23 cellular contexts compared by ENCODE assay signal in genomic region chr7:158443014-158443687, GRCh38.
"Had no signal": no experiment of that assay in that cellular context is flagged by ENCODE, and none has a peak within 500 bp of the region (broad histone marks: within the 10 kb centered on the region; RNA-seq: fewer than 3 reads in every experiment).

No MANE protein-coding gene starts in this region.

- DNase-seq: activated CD4-positive, alpha-beta T cell treated with anti-CD3 and anti-CD28 coated beads for 4 hours; activated CD4-positive, alpha-beta T cell treated with anti-CD3 and anti-CD28 coated beads, Interleukin-2, amount 50 U/mL, for 4 hours; activated CD8-positive, alpha-beta memory T cell treated with anti-CD3 and anti-CD28 coated beads for 24 hours; activated effector memory CD4-positive, alpha-beta T cell treated with Interleukin-2 at 50 U/mL for 16 hours; activated naive CD4-positive, alpha-beta T cell treated with anti-CD3 and anti-CD28 coated beads for 36 hours; activated naive CD8-positive, alpha-beta T cell treated with anti-CD3 and anti-CD28 coated beads, Interleukin-2, amount 10 ng/mL, durations not matched to agents 7 days and 5 days; cerebellar nuclear complex; cortex of kidney; foreskin fibroblast; heart left ventricle; hypothalamus; naive thymus-derived CD8-positive, alpha-beta T cell; right lobe of liver; stimulated activated CD4-positive, alpha-beta T cell treated with anti-CD3 and anti-CD28 coated beads, Interleukin-2, amount 100 ng/mL, for 48 hours; stimulated activated naive CD8-positive, alpha-beta T cell treated with anti-CD3 and anti-CD28 coated beads, Interleukin-15, Interleukin-2, amounts not matched to agents 100 U/mL and 50 U/mL, for 24 hours; uterus had no signal

- H3K36me3 ChIP-seq: ascending aorta, cardiac muscle cell, heart left ventricle, right lobe of liver, thoracic aorta, uterus had no signal

- H3K4me3 Mint-ChIP-seq: activated naive CD4-positive, alpha-beta T cell treated with anti-CD3 and anti-CD28 coated beads for 36 hours; activated naive CD8-positive, alpha-beta T cell treated with anti-CD3 and anti-CD28 coated beads, Interleukin-2, amount 10 ng/mL, durations not matched to agents 7 days and 5 days; brain; memory B cell; naive thymus-derived CD8-positive, alpha-beta T cell; neural crest cell; T-helper 2 cell treated with Interferon-gamma antibody and Interleukin-4, amounts not matched to agents 5 μg/mL and 100 μg/mL, for 36 hours had no signal

- H3K27me3 Mint-ChIP-seq: activated naive CD8-positive, alpha-beta T cell treated with anti-CD3 and anti-CD28 coated beads, Interleukin-2, amount 10 ng/mL, durations not matched to agents 7 days and 5 days; brain had no signal

- H3K9me3 ChIP-seq: ascending aorta, heart left ventricle, right lobe of liver, thoracic aorta, uterus had no signal

- H3K4me1 Mint-ChIP-seq: activated naive CD8-positive, alpha-beta T cell treated with anti-CD3 and anti-CD28 coated beads, Interleukin-2, amount 10 ng/mL, durations not matched to agents 7 days and 5 days; naive thymus-derived CD8-positive, alpha-beta T cell; neural crest cell had no signal

- H3K4me3 ChIP-seq: ascending aorta, cardiac muscle cell, heart left ventricle, right lobe of liver, thoracic aorta, uterus had no signal

- H3K27ac ChIP-seq: ascending aorta, cardiac muscle cell, heart left ventricle, right lobe of liver, thoracic aorta, uterus had no signal

- H3K27me3 ChIP-seq: ascending aorta, cardiac muscle cell, right lobe of liver, uterus had no signal

- H3K27ac Mint-ChIP-seq: activated naive CD4-positive, alpha-beta T cell treated with anti-CD3 and anti-CD28 coated beads for 36 hours; activated naive CD8-positive, alpha-beta T cell treated with anti-CD3 and anti-CD28 coated beads, Interleukin-2, amount 10 ng/mL, durations not matched to agents 7 days and 5 days; memory B cell; naive thymus-derived CD8-positive, alpha-beta T cell; T-helper 2 cell treated with Interferon-gamma antibody and Interleukin-4, amounts not matched to agents 5 μg/mL and 100 μg/mL, for 36 hours had no signal

- H3K36me3 Mint-ChIP-seq: activated naive CD8-positive, alpha-beta T cell treated with anti-CD3 and anti-CD28 coated beads, Interleukin-2, amount 10 ng/mL, durations not matched to agents 7 days and 5 days; memory B cell; naive thymus-derived CD8-positive, alpha-beta T cell had no signal

- H3K4me1 ChIP-seq: ascending aorta, heart left ventricle, right lobe of liver, uterus had no signal
